1 cellular context compared by ENCODE assay signal in the genomic region with DNA sequence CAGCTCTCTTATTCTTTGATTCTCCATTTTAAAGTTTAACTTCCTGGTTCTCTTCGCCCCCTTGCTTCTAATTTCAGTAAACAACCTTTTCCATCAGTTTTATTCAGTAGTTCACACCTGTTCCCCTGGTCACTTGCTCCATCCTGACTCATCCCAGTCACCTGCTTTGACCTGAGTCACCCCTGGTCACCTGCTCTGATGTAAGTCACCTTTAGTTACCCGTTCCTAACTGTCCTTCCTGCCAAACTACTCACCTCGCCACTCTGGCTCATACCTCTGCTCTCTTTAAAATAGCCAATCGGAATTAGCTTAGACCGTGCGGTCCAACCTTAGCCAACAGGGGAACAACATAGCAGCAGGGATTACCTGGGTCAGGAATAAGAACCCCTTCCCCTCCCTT.
TF ChIP-seq lines count a peak whose summit lies in the region.

No MANE protein-coding gene starts in this region.

TF ChIP-seq in HEK293T, 16 proteins besides CTCF, POLR2A, EP300 and RAD21 (continued from another document):
- TF ChIP-seq HDGF (IDR thresholded peaks at IDR 0.05; ENCODE audit: borderline replicate concordance) (no peak), PKNOX1 (IDR thresholded peaks at IDR 0.05) (no peak), ARNT (IDR thresholded peaks at IDR 0.05) (no peak), LEF1 (IDR thresholded peaks at IDR 0.05; ENCODE audit: borderline replicate concordance) (no peak), CTBP1 (IDR thresholded peaks at IDR 0.05; ENCODE audit: borderline replicate concordance) (no peak), L3MBTL2 (conservative IDR thresholded peaks at IDR 0.05) (no peak), ZNF384 (IDR thresholded peaks at IDR 0.05) (no peak)
